In the genomic region with DNA sequence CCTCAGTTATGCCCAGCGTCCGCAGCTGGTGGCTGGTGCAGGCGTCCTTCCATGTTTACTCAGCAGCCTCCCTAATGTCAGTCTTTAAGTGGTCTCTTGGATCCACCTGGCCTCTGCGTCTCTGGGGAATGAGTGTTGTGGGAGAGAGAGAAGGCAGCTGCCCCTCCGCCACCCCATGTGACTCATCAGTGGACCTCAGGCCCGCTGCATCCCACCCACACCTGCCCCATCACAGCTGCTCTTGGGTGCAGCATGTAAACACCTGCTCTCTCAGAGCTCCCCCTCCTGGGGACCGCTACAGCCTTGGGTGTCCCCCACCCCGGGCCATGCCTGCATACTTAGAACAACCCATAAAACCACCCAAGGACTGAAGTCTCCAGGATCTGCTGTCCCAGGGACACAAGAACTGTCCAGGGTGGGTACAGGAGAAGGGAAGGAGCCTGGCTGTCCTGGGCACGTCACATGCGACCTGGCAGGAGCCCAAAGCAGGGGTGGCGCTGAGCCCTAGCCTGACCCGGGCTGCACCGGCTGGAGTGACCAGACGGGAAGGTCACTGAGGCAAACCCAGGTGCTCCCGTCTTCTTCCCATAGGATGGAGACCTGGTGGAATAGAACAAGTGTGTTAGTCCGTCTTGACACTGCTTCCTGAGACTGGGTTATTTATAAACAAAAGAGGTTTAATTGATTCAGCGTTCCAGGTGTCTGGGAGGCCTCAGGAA, we compare ENCODE assay signal across 12 cellular contexts. TPM values are rescaled to one million over a fixed set of nuclear protein-coding genes. Genes with fewer than 3 reads are reported as not detected.
DNase-seq lines count a peak whose midpoint lies in the region; ATAC-seq, FAIRE-seq and TF ChIP-seq lines count a peak whose summit lies in the region.
"Had no signal": no experiment of that assay in that cellular context is flagged by ENCODE, and none has a peak within 500 bp of the region (broad histone marks: within the 10 kb centered on the region; RNA-seq: fewer than 3 reads in every experiment).

No MANE protein-coding gene starts in this region.

- no peak overlapping the region for H3K9ac ChIP-seq in BLaER1

- H3K36me3 ChIP-seq in BLaER1 = peaks cover 21% of the 10 kb centered on the region

- peak; percentile 26 for TF ChIP-seq CTCF in GM10266 (IDR thresholded peaks at IDR 0.05; ENCODE audit: control insufficient read depth, insufficient read depth, low read depth, missing control alignments)

- FAIRE-seq in frontal cortex (lab: Jason Lieb, UNC) = no peak

- H3K4me2 ChIP-seq in BLaER1 = 0 out of 2 replicates have a peak overlapping the region, but pooled peaks have one; percentile 13

- H3K4me3 ChIP-seq in BLaER1 (no peak overlapping the region), right cardiac atrium (ENCODE audit: low read length) (no peak overlapping the region)

- no peak for ATAC-seq in right cardiac atrium
- ATAC-seq: foreskin keratinocyte had no signal

- H4K20me1 ChIP-seq in BLaER1 = 0 out of 2 replicates have a peak, but pooled peaks cover 4% of the 10 kb centered on the region

- intact Hi-C loops in right cardiac atrium (cut with DNase I) = loop anchor here in 1 of 4 donors (10.0 kb wide), 1 partner anchor 86 kb away; the partner anchor contains the start of genes ZNF174 and ZSCAN32

- DNase-seq in GM10266 (ENCODE audit: extremely low spot score) = peak; percentile 66
- DNase-seq in NCI-H774 (lab: John Stamatoyannopoulos, UW) = peak; percentile 74
- DNase-seq in right cardiac atrium = peak in 2 of 3 donors; percentile 21 to 49
- DNase-seq in pons (ENCODE audit: low spot score) = no peak
- no peak for DNase-seq in OCI-M1 (lab: John Stamatoyannopoulos, UW)
- no peak for DNase-seq in NCI-H2196 (lab: John Stamatoyannopoulos, UW; ENCODE audit: unreplicated experiment)
- DNase-seq in frontal cortex (ENCODE audit: low spot score in 2 of 2) = no peak
- DNase-seq: activated T-cell treated with anti-CD3 and anti-CD28 coated beads, Interleukin-2, amount 50 U/mL, for 48 hours; foreskin keratinocyte; mammary epithelial cell; T1000 had no signal

- H3K27ac ChIP-seq in BLaER1 (no peak overlapping the region), right cardiac atrium (ENCODE audit: low read length) (no peak overlapping the region)
- H3K27ac ChIP-seq: foreskin keratinocyte had no signal

- WGBS in right cardiac atrium = 53% methylated on average over 17 of the region's 17 CpGs

- H3K9me3 ChIP-seq in BLaER1 (no peaks in the 10 kb centered on the region), right cardiac atrium (ENCODE audit: control insufficient read depth, low read length) (no peaks in the 10 kb centered on the region)

- H3K27me3 ChIP-seq in BLaER1 (no peaks in the 10 kb centered on the region), right cardiac atrium (ENCODE audit: control insufficient read depth, insufficient read depth) (no peaks in the 10 kb centered on the region)
- H3K27me3 ChIP-seq: foreskin keratinocyte had no signal

- H3K4me1 ChIP-seq in BLaER1 (peaks cover 28% of the 10 kb centered on the region), right cardiac atrium (ENCODE audit: control insufficient read depth, insufficient read depth, low read length) (no peaks in the 10 kb centered on the region)
- H3K4me1 ChIP-seq: foreskin keratinocyte had no signal

RNA-seq across cellular contexts. Expression of gene C16orf90, which starts 4.2 kb away (rescaled TPM):
- not detected for total RNA-seq in right cardiac atrium
- polyA plus RNA-seq in right cardiac atrium = not detected
- not detected for total RNA-seq in frontal cortex
- total RNA-seq: foreskin keratinocyte, mammary epithelial cell had no signal
- polyA plus RNA-seq: foreskin keratinocyte, mammary epithelial cell had no signal

RNA-seq across cellular contexts. Expression of gene CLUAP1, which starts 9.7 kb away (rescaled TPM):
- total RNA-seq in right cardiac atrium (10 to 100 TPM; 16.8 to 22.2 (median 18.6) TPM), frontal cortex (42.0 TPM)
- polyA plus RNA-seq in right cardiac atrium = 8.5 TPM

RNA-seq across cellular contexts. Expression of gene NAA60, which starts 47.6 kb away (rescaled TPM):
- total RNA-seq in right cardiac atrium (10 to 100 TPM; 40.7 to 51.5 (median 46.0) TPM), frontal cortex (9.4 TPM)
- 50.9 TPM for polyA plus RNA-seq in right cardiac atrium

RNA-seq across cellular contexts. Expression of gene ZNF597, which starts 47.8 kb away (rescaled TPM):
- total RNA-seq in right cardiac atrium (1 to 10 TPM; 2.0 to 3.5 (median 2.2) TPM), frontal cortex (4.9 TPM)
- polyA plus RNA-seq in right cardiac atrium = 0.88 TPM

Comparison
In these comparisons a context has a peak if more than half of its experiments do, and no peak if none do; other contexts are left out.
1. DNase-seq: peak in GM10266 (single experiment), NCI-H774 (single experiment) and right cardiac atrium (2 of 3); none in pons (single experiment), OCI-M1 (single experiment), NCI-H2196 (single experiment) and frontal cortex (0 of 2).